23 cellular contexts compared by ENCODE assay signal in the genomic region with DNA sequence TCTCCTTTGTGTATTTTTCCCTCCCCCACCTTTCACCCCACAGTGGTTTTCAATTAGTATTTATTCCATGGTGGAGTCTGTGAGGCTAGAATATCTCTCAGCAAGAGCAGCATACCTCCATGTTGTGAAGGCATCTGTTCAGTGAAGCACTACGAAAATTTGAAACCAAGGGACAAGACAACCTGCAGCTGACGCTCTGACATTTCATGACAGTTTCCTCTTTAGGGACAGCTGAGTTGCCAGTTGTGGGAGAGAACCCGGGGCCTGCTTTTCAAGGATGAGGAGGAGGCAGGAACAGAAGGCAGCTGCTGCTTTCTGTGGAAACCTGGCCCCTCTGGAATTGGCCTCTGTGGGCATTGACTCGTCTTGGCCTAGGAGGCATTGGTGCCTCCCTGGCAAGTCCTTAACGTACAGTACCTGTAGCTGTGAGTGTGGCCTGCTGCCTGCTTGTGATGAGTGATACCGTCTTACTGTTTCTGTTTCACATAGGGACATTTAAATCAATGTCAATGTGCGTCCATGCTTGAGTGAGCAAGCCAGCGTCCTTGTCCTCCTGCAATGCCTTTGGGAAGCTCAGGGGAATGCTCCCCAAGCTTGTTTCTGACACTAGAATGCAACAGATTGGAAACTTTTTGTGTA. TPM values are rescaled to one million over a fixed set of nuclear protein-coding genes. Genes with fewer than 3 reads are reported as not detected.
DNase-seq lines count a peak whose midpoint lies in the region; ATAC-seq, FAIRE-seq and TF ChIP-seq lines count a peak whose summit lies in the region.
"Had no signal": no experiment of that assay in that cellular context is flagged by ENCODE, and none has a peak within 500 bp of the region (broad histone marks: within the 10 kb centered on the region; RNA-seq: fewer than 3 reads in every experiment).

No MANE protein-coding gene starts in this region.

- peak overlapping the region; percentile 18 for H3K27ac Mint-ChIP-seq in neural progenitor cell
- H3K27ac Mint-ChIP-seq: activated CD4-positive, alpha-beta memory T cell treated with anti-CD3 and anti-CD28 coated beads, Interleukin-2, amount 10 ng/mL, durations not matched to agents 7 days and 5 days; activated naive CD8-positive, alpha-beta T cell treated with anti-CD3 and anti-CD28 coated beads for 36 hours; stimulated activated naive CD8-positive, alpha-beta T cell treated with anti-CD3 and anti-CD28 coated beads, Interleukin-15, Interleukin-2, amounts not matched to agents 100 ng/mL and 50 ng/mL, for 24 hours had no signal

- peaks cover 22 to 89% (median 72%) of the 10 kb centered on the region in 10 experiments for H3K4me1 ChIP-seq in BLaER1 treated with 17β-estradiol and CSF1 and Interleukin-3, amounts not matched to agents 10 nM and 100 nM
- H3K4me1 ChIP-seq in SJCRH30 (peaks cover 14% of the 10 kb centered on the region), neural progenitor cell (peaks cover 15% of the 10 kb centered on the region), kidney (ENCODE audit: control insufficient read depth in 1 of 2, insufficient read depth in 1 of 2, low read depth in 1 of 2, low read length in 2 of 2) (peaks cover 0 to 9% of the 10 kb centered on the region in 2 donors), small intestine (ENCODE audit: control insufficient read depth in 2 of 2, insufficient read depth in 1 of 2, low read depth in 1 of 2, low read length in 1 of 2) (no peaks in the 10 kb centered on the region)
- H3K4me1 ChIP-seq: A549, uterus had no signal

- peaks cover 5% of the 10 kb centered on the region for H3K9me3 Mint-ChIP-seq in neural progenitor cell
- H3K9me3 Mint-ChIP-seq: activated CD4-positive, alpha-beta memory T cell treated with anti-CD3 and anti-CD28 coated beads, Interleukin-2, amount 10 ng/mL, durations not matched to agents 7 days and 5 days; activated naive CD8-positive, alpha-beta T cell treated with anti-CD3 and anti-CD28 coated beads for 36 hours; CD4-positive, alpha-beta memory T cell; stimulated activated naive CD8-positive, alpha-beta T cell treated with anti-CD3 and anti-CD28 coated beads, Interleukin-15, Interleukin-2, amounts not matched to agents 100 ng/mL and 50 ng/mL, for 24 hours had no signal

- H3K27me3 Mint-ChIP-seq in neural progenitor cell (ENCODE audit: insufficient read depth, low read depth) = no peaks in the 10 kb centered on the region
- H3K27me3 Mint-ChIP-seq: activated CD4-positive, alpha-beta memory T cell treated with anti-CD3 and anti-CD28 coated beads, Interleukin-2, amount 10 ng/mL, durations not matched to agents 7 days and 5 days; activated naive CD8-positive, alpha-beta T cell treated with anti-CD3 and anti-CD28 coated beads for 36 hours; CD4-positive, alpha-beta memory T cell; stimulated activated naive CD8-positive, alpha-beta T cell treated with anti-CD3 and anti-CD28 coated beads, Interleukin-15, Interleukin-2, amounts not matched to agents 100 ng/mL and 50 ng/mL, for 24 hours had no signal

- no peak overlapping the region for H2AFZ ChIP-seq in neural progenitor cell (replicated peaks)

- peak overlapping the region; percentile 66 to 92 (median 77) for H3K4me2 ChIP-seq in BLaER1 treated with 17β-estradiol and CSF1 and Interleukin-3, amounts not matched to agents 10 nM and 100 nM
- no peak overlapping the region for H3K4me2 ChIP-seq in neural progenitor cell
- H3K4me2 ChIP-seq: A549 had no signal

- peak overlapping the region; percentile 10 to 100 (median 76); a peak in 21 of 22 replicates for H3K27ac ChIP-seq in BLaER1 treated with 17β-estradiol and CSF1 and Interleukin-3, amounts not matched to agents 10 nM and 100 nM
- H3K27ac ChIP-seq in SJCRH30 (peak overlapping the region; percentile 42), neural progenitor cell (no peak overlapping the region), kidney (ENCODE audit: low read depth in 2 of 2, low read length in 2 of 2) (no peak overlapping the region), small intestine (ENCODE audit: low read depth in 1 of 2, low read length in 1 of 2) (no peak overlapping the region)
- H3K27ac ChIP-seq: A549, uterus had no signal

- peaks cover 28% of the 10 kb centered on the region for H3K4me1 Mint-ChIP-seq in neural progenitor cell

- peaks cover 0 to 12% (median 0%) of the 10 kb centered on the region in 11 experiments; a peak in 5 of 22 replicates for H3K9me3 ChIP-seq in BLaER1 treated with 17β-estradiol and CSF1 and Interleukin-3, amounts not matched to agents 10 nM and 100 nM (replicated peaks in 1 of 11)
- H3K9me3 ChIP-seq in SJCRH30 (replicated peaks) = no peaks in the 10 kb centered on the region
- H3K9me3 ChIP-seq in neural progenitor cell (ENCODE audit: low read depth) = no peaks in the 10 kb centered on the region
- no peaks in the 10 kb centered on the region for H3K9me3 ChIP-seq in kidney (ENCODE audit: control insufficient read depth in 1 of 2, low read length in 2 of 2)
- no peaks in the 10 kb centered on the region for H3K9me3 ChIP-seq in small intestine (ENCODE audit: control insufficient read depth, low read depth)
- H3K9me3 ChIP-seq: A549, MG63, uterus had no signal

- ATAC-seq in GM19463 (IDR thresholded peaks at IDR 0.05; ENCODE audit: unreplicated experiment) = peak; percentile 45
- ATAC-seq: A549 had no signal

- H3K9ac ChIP-seq in BLaER1 treated with 17β-estradiol and CSF1 and Interleukin-3, amounts not matched to agents 10 nM and 100 nM = peak overlapping the region; percentile 38 to 71 (median 57); a peak in 20 of 22 replicates
- no peak overlapping the region for H3K9ac ChIP-seq in neural progenitor cell
- no peak overlapping the region for H3K9ac ChIP-seq in kidney (ENCODE audit: low read length in 2 of 2)

- no peaks in the 10 kb centered on the region for H3K27me3 ChIP-seq in BLaER1 treated with 17β-estradiol and CSF1 and Interleukin-3, amounts not matched to agents 10 nM and 100 nM
- H3K27me3 ChIP-seq in SJCRH30 (no peaks in the 10 kb centered on the region), neural progenitor cell (no peaks in the 10 kb centered on the region), small intestine (ENCODE audit: control insufficient read depth in 2 of 2, insufficient read depth in 2 of 2, low read length in 2 of 2) (no peaks in the 10 kb centered on the region)
- H3K27me3 ChIP-seq: MG63, uterus had no signal

- peaks cover 6 to 64% (median 22%) of the 10 kb centered on the region in 11 experiments; a peak in 18 of 22 replicates for H3K36me3 ChIP-seq in BLaER1 treated with 17β-estradiol and CSF1 and Interleukin-3, amounts not matched to agents 10 nM and 100 nM
- peaks cover 2% of the 10 kb centered on the region; the same call in 1 of the 2 replicates for H3K36me3 ChIP-seq in SJCRH30
- H3K36me3 ChIP-seq in neural progenitor cell = no peaks in the 10 kb centered on the region
- peaks cover 17 to 27% of the 10 kb centered on the region in 2 donors for H3K36me3 ChIP-seq in kidney (ENCODE audit: control insufficient read depth in 1 of 2, insufficient read depth in 2 of 2, low read length in 2 of 2)
- H3K36me3 ChIP-seq in small intestine (ENCODE audit: control insufficient read depth in 2 of 2, insufficient read depth in 2 of 2, low read length in 2 of 2) = peaks cover 0 to 2% of the 10 kb centered on the region in 2 donors
- H3K36me3 ChIP-seq: uterus had no signal

- intact Hi-C loops in kidney (cut with DNase I) = no loop called here

- H3K4me3 ChIP-seq in BLaER1 treated with 17β-estradiol and CSF1 and Interleukin-3, amounts not matched to agents 10 nM and 100 nM = 0 out of 20 replicates have a peak overlapping the region, but pooled peaks of 1 of the 10 experiments have one; percentile 8
- H3K4me3 ChIP-seq in SJCRH30 (no peak overlapping the region), neural progenitor cell (no peak overlapping the region), kidney (ENCODE audit: low read length in 2 of 2) (no peak overlapping the region), small intestine (ENCODE audit: low read depth in 1 of 2, low read length in 2 of 2) (no peak overlapping the region)
- H3K4me3 ChIP-seq: A549, MG63, uterus had no signal

- FAIRE-seq in kidney (lab: Jason Lieb, UNC) (no peak), small intestine (lab: Jason Lieb, UNC) (no peak)
- FAIRE-seq: A549, H54 had no signal

- DNase-seq in SJCRH30 (peak; percentile 74 to 84), neural progenitor cell (ENCODE audit: low spot score) (no peak), kidney (no peak), small intestine (no peak), anterior cingulate cortex (lab: John Stamatoyannopoulos, UW) (no peak), RPMI8226 (no peak)
- DNase-seq: activated CD4-positive, alpha-beta memory T cell treated with anti-CD3 and anti-CD28 coated beads, Interleukin-2, amount 10 ng/mL, durations not matched to agents 7 days and 5 days; activated naive CD8-positive, alpha-beta T cell treated with anti-CD3 and anti-CD28 coated beads for 36 hours; activated T-cell treated with anti-CD3 and anti-CD28 coated beads, Interleukin-2, amount 50 U/mL, for 48 hours; CD4-positive, alpha-beta memory T cell; hippocampal formation; MG63; midbrain; NCI-H187; NCI-H446 treated with DMSO at 0.1 percent for 48 hours; stimulated activated CD4-positive, alpha-beta T cell treated with anti-CD3 and anti-CD28 coated beads, Interleukin-12 subunit alpha, Interleukin-12 subunit beta, amount 100 ng/mL, for 4 hours; uterus had no signal

- TF ChIP-seq CTCF in neural progenitor cell (IDR thresholded peaks at IDR 0.05) (no peak), kidney (IDR thresholded peaks at IDR 0.05; ENCODE audit: borderline replicate concordance, extremely low read depth, insufficient read depth) (no peak)

- H4K20me1 ChIP-seq in BLaER1 treated with 17β-estradiol and CSF1 and Interleukin-3, amounts not matched to agents 10 nM and 100 nM = no peaks in the 10 kb centered on the region
- no peaks in the 10 kb centered on the region for H4K20me1 ChIP-seq in neural progenitor cell (ENCODE audit: low read depth)

- H3F3A ChIP-seq in neural progenitor cell (ENCODE audit: low read depth) = no peaks in the 10 kb centered on the region

- 71 to 77% (median 77%) methylated on average over 8 of the region's 8 CpGs for WGBS in small intestine, 3 donors

- H3K36me3 Mint-ChIP-seq in neural progenitor cell = peaks cover 26% of the 10 kb centered on the region

- no peaks in the 10 kb centered on the region for H3K79me2 ChIP-seq in neural progenitor cell (ENCODE audit: low read depth)

- H3K4me3 Mint-ChIP-seq in neural progenitor cell = no peak overlapping the region
- H3K4me3 Mint-ChIP-seq: activated CD4-positive, alpha-beta memory T cell treated with anti-CD3 and anti-CD28 coated beads, Interleukin-2, amount 10 ng/mL, durations not matched to agents 7 days and 5 days; activated naive CD8-positive, alpha-beta T cell treated with anti-CD3 and anti-CD28 coated beads for 36 hours; CD4-positive, alpha-beta memory T cell; stimulated activated naive CD8-positive, alpha-beta T cell treated with anti-CD3 and anti-CD28 coated beads, Interleukin-15, Interleukin-2, amounts not matched to agents 100 ng/mL and 50 ng/mL, for 24 hours had no signal

RNA-seq across cellular contexts. Expression of gene SLC46A2, which starts 21.6 kb away (rescaled TPM):
- not detected in 2 replicates for total RNA-seq in SJCRH30 (2014; rRNA removed; shearing (Covaris generic))
- total RNA-seq in neural progenitor cell (ENCODE audit: low replicate concordance) = not detected in 2 replicates
- 0.66 TPM for total RNA-seq in kidney
- not detected for polyA plus RNA-seq in kidney (ENCODE audit: insufficient read depth, low read depth, low replicate concordance)
- polyA plus RNA-seq in small intestine = under 1 TPM in 1 of 3 donors, not detected in 2; 0.03 TPM
- total RNA-seq: activated CD4-positive, alpha-beta memory T cell treated with anti-CD3 and anti-CD28 coated beads, Interleukin-2, amount 10 ng/mL, durations not matched to agents 7 days and 5 days; activated naive CD8-positive, alpha-beta T cell treated with anti-CD3 and anti-CD28 coated beads for 36 hours; CD4-positive, alpha-beta memory T cell; fibroblast of lung; uterus had no signal
- polyA plus RNA-seq: A549; CD4-positive, alpha-beta memory T cell; fibroblast of lung had no signal

Comparison
In these comparisons a context has a peak if more than half of its experiments do, and no peak if none do; other contexts are left out.
1. H3K27ac ChIP-seq: peak in BLaER1 treated with 17β-estradiol and CSF1 and Interleukin-3, amounts not matched to agents 10 nM and 100 nM (11 of 11) and SJCRH30 (single experiment); none in neural progenitor cell (single experiment), kidney (0 of 2) and small intestine (0 of 2).
2. H3K9ac ChIP-seq: peak in BLaER1 treated with 17β-estradiol and CSF1 and Interleukin-3, amounts not matched to agents 10 nM and 100 nM (11 of 11); none in neural progenitor cell (single experiment) and kidney (0 of 2).
3. DNase-seq: peak in SJCRH30 (2 of 2); none in neural progenitor cell (single experiment), kidney (single experiment), small intestine (single experiment), anterior cingulate cortex (0 of 58) and RPMI8226 (single experiment).